Comparison of ENCODE assay signal across 29 cellular contexts in the genomic region with DNA sequence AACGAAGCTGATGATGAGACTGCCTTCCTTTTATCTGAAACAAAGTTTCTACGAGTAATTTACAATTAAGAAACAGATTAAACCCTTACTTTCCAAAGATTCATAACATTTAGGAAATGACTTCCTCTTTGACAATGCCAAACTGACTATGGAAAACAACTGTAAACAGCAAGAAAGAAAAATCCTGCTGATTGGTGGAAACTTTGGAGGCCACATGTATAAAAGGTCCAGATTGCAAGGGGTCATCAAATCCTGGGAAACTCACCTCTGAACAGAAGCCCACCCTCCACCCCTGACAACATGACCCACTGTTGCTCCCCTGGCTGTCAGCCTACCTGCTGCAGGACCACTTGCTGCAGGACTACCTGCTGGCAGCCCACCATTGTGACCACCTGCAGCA. TPM values are rescaled to one million over a fixed set of nuclear protein-coding genes. Genes with fewer than 3 reads are reported as not detected.
DNase-seq lines count a peak whose midpoint lies in the region; ATAC-seq and TF ChIP-seq lines count a peak whose summit lies in the region.
"Had no signal": no experiment of that assay in that cellular context is flagged by ENCODE, and none has a peak within 500 bp of the region (broad histone marks: within the 10 kb centered on the region; RNA-seq: fewer than 3 reads in every experiment).

A gene with protein sequence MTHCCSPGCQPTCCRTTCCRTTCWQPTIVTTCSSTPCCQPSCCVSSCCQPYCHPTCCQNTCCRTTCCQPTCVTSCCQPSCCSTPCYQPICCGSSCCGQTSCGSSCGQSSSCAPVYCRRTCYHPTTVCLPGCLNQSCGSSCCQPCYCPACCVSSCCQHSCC (plus strand): TSS at position 301 of the 400 bp plus-strand sequence. CDS start 0 bp downstream, at position 301.

- H3K4ac ChIP-seq in IMR-90 (ENCODE audit: low read depth, low read length) = no peak within 1 kb of the TSS

- H3K4me3 ChIP-seq in IMR-90 (ENCODE audit: insufficient read depth, low read depth, low read length) (no peak within 1 kb of the TSS), hepatocyte (no peak within 1 kb of the TSS), osteoblast (ENCODE audit: insufficient read depth, low read length) (no peak within 1 kb of the TSS)
- H3K4me3 ChIP-seq in effector memory CD4-positive, alpha-beta T cell (ENCODE audit: insufficient read depth, low read depth, low read length, poor library complexity, severe bottlenecking) = no peak within 1 kb of the TSS
- H3K4me3 ChIP-seq: A549, BLaER1, GM12878 had no signal

- H3K4me3 Mint-ChIP-seq in activated CD4-positive, alpha-beta T cell treated with anti-CD3 and anti-CD28 coated beads, Interleukin-2, amount 10 ng/mL, durations not matched to agents 24 days and 14 days = no peak within 1 kb of the TSS
- H3K4me3 Mint-ChIP-seq: CD4-positive, alpha-beta memory T cell; CD4-positive, CD25-positive, alpha-beta regulatory T cell; CD8-positive, alpha-beta memory T cell had no signal

- no peaks in the 10 kb centered on the region for H3K36me3 Mint-ChIP-seq in activated CD4-positive, alpha-beta T cell treated with anti-CD3 and anti-CD28 coated beads, Interleukin-2, amount 10 ng/mL, durations not matched to agents 24 days and 14 days (ENCODE audit: low read depth)
- H3K36me3 Mint-ChIP-seq: CD14-positive monocyte; CD4-positive, alpha-beta memory T cell had no signal

- H3K27me3 ChIP-seq in IMR-90 (ENCODE audit: control insufficient read depth, insufficient read depth, low read length) (peaks cover 9% of the 10 kb centered on the region), hepatocyte (peaks cover 12% of the 10 kb centered on the region), osteoblast (ENCODE audit: insufficient read depth, low read length) (no peaks in the 10 kb centered on the region)
- H3K27me3 ChIP-seq in effector memory CD4-positive, alpha-beta T cell (replicated peaks; ENCODE audit: control insufficient read depth, insufficient read depth, low read length, poor library complexity, severe bottlenecking) = no peaks in the 10 kb centered on the region
- H3K27me3 ChIP-seq: BLaER1 had no signal

- no peak within 1 kb of the TSS for H3K14ac ChIP-seq in IMR-90 (replicated peaks; ENCODE audit: low read depth, low read length)

- H2AK9ac ChIP-seq in IMR-90 (replicated peaks; ENCODE audit: low read depth, low read length, poor library complexity) = peak within 1 kb of the TSS; percentile 37

- no peak within 1 kb of the TSS for H3K27ac ChIP-seq in IMR-90 (ENCODE audit: insufficient read depth, low read length)
- no peak within 1 kb of the TSS for H3K27ac ChIP-seq in hepatocyte
- no peak within 1 kb of the TSS for H3K27ac ChIP-seq in osteoblast (ENCODE audit: low read depth, low read length)
- no peak within 1 kb of the TSS for H3K27ac ChIP-seq in effector memory CD4-positive, alpha-beta T cell (ENCODE audit: insufficient read depth, low read length, poor library complexity, severe bottlenecking)
- H3K27ac ChIP-seq: 22Rv1, A549, BLaER1 had no signal

- TF ChIP-seq RAD21 in IMR-90 (IDR thresholded peaks at IDR 0.05; ENCODE audit: low read length) = no peak

- WGBS in IMR-90 (ENCODE audit: extremely low coverage in 2 of 2, insufficient read length in 1 of 2), 2 experiments = no CpG with 5 or more reads among the region's 2 CpGs
- 83% methylated on average over 2 of the region's 2 CpGs for WGBS in hepatocyte (ENCODE audit: low lambda C conversion rate, missing lambda C conversion rate)

- H3K79me2 ChIP-seq in hepatocyte (no peaks in the 10 kb centered on the region), osteoblast (ENCODE audit: insufficient read depth, low read length) (no peaks in the 10 kb centered on the region)

- H3K23ac ChIP-seq in IMR-90 (ENCODE audit: low read depth, low read length) = no peak within 1 kb of the TSS

- H2AK5ac ChIP-seq in IMR-90 (ENCODE audit: low read depth, low read length) = no peak within 1 kb of the TSS

- no peak within 1 kb of the TSS for H4K8ac ChIP-seq in IMR-90 (ENCODE audit: low read depth in 2 of 2, low read length in 2 of 2)

- H3K36me3 ChIP-seq in IMR-90 (ENCODE audit: control insufficient read depth, insufficient read depth, low read length) (no peaks in the 10 kb centered on the region), hepatocyte (replicated peaks; ENCODE audit: insufficient read depth, low read depth) (no peaks in the 10 kb centered on the region), osteoblast (ENCODE audit: insufficient read depth, low read length) (no peaks in the 10 kb centered on the region)
- no peaks in the 10 kb centered on the region for H3K36me3 ChIP-seq in effector memory CD4-positive, alpha-beta T cell (ENCODE audit: control insufficient read depth, insufficient read depth, low read length)
- H3K36me3 ChIP-seq: BE2C, BLaER1 had no signal

- no peak within 1 kb of the TSS; the same call in 1 of the 2 replicates for H2BK20ac ChIP-seq in IMR-90 (ENCODE audit: low read depth, low read length)

- TF ChIP-seq POLR2A in IMR-90 (IDR thresholded peaks at IDR 0.05; ENCODE audit: low read depth, low read length) = no peak

- DNase-seq in activated CD4-positive, alpha-beta T cell treated with anti-CD3 and anti-CD28 coated beads, Interleukin-2, amount 10 ng/mL, durations not matched to agents 24 days and 14 days = peak; percentile 21
- no peak for DNase-seq in activated CD4-positive, alpha-beta T cell treated with anti-CD3 and anti-CD28 coated beads, Interleukin-2, amount 50 U/mL, for 4 hours
- DNase-seq in IMR-90 (no peak), hepatocyte (ENCODE audit: low spot score) (peak; percentile 0), osteoblast (ENCODE audit: insufficient read length, low spot score, missing footprints) (no peak), foreskin melanocyte (no peak)
- no peak for DNase-seq in effector memory CD4-positive, alpha-beta T cell
- DNase-seq: BE2C; C1 segment of cervical spinal cord; CD4-positive, alpha-beta memory T cell; CD4-positive, CD25-positive, alpha-beta regulatory T cell; CD8-positive, alpha-beta memory T cell; COR-L47; DMS 273 treated with DMSO at 0.1 percent for 48 hours; DMS153; DMS53; DMS79; DND-41; EL; GDM1 had no signal

- H4K91ac ChIP-seq in IMR-90 (ENCODE audit: insufficient read depth, low read depth, low read length) = 0 out of 2 replicates have a peak within 1 kb of the TSS, but pooled peaks have one; percentile 7

- H2AFZ ChIP-seq in IMR-90 (replicated peaks; ENCODE audit: low read length, poor library complexity) (no peak within 1 kb of the TSS), hepatocyte (no peak within 1 kb of the TSS), osteoblast (ENCODE audit: low read length) (peak within 1 kb of the TSS; percentile 5)

- no peak within 1 kb of the TSS for H2BK120ac ChIP-seq in IMR-90 (ENCODE audit: low read depth, low read length)

- no peak within 1 kb of the TSS for H3K27ac Mint-ChIP-seq in activated CD4-positive, alpha-beta T cell treated with anti-CD3 and anti-CD28 coated beads, Interleukin-2, amount 10 ng/mL, durations not matched to agents 24 days and 14 days
- H3K27ac Mint-ChIP-seq: CD8-positive, alpha-beta memory T cell had no signal

- no peak within 1 kb of the TSS for H3K18ac ChIP-seq in IMR-90 (ENCODE audit: low read depth, low read length)

- peaks cover 20% of the 10 kb centered on the region for H3K27me3 Mint-ChIP-seq in activated CD4-positive, alpha-beta T cell treated with anti-CD3 and anti-CD28 coated beads, Interleukin-2, amount 10 ng/mL, durations not matched to agents 24 days and 14 days

- no peaks in the 10 kb centered on the region for H3K9me3 Mint-ChIP-seq in activated CD4-positive, alpha-beta T cell treated with anti-CD3 and anti-CD28 coated beads, Interleukin-2, amount 10 ng/mL, durations not matched to agents 24 days and 14 days
- H3K9me3 Mint-ChIP-seq: CD8-positive, alpha-beta memory T cell had no signal

- no peak within 1 kb of the TSS for H3K9ac ChIP-seq in IMR-90 (ENCODE audit: low read depth, low read length)
- H3K9ac ChIP-seq: BLaER1 had no signal

- no peak within 1 kb of the TSS for H3K56ac ChIP-seq in IMR-90 (ENCODE audit: extremely low read depth, insufficient read depth, low read length)

- H3K79me1 ChIP-seq in IMR-90 (ENCODE audit: low read depth in 1 of 2, low read length in 2 of 2) = no peaks in the 10 kb centered on the region

- intact Hi-C loops in activated CD4-positive, alpha-beta T cell treated with anti-CD3 and anti-CD28 coated beads, Interleukin-2, amount 10 ng/mL, durations not matched to agents 24 days and 14 days (cut with micrococcal nuclease) = no loop called here
- intact Hi-C loops in IMR-90 (cut with micrococcal nuclease) = loop anchor here (2.0 kb wide), 1 partner anchor 14 kb away; no protein-coding TSS in a partner anchor

- H2BK15ac ChIP-seq in IMR-90 (ENCODE audit: low read depth, low read length) = peak within 1 kb of the TSS; percentile 2; the same call in 1 of the 3 replicates

- H3K9me1 ChIP-seq in IMR-90 (ENCODE audit: insufficient read depth, low read length) = no peaks in the 10 kb centered on the region

- TF ChIP-seq CTCF in IMR-90 (conservative IDR thresholded peaks at IDR 0.05; ENCODE audit: low read depth, low read length) (no peak), hepatocyte (IDR thresholded peaks at IDR 0.05; ENCODE audit: poor library complexity) (no peak), osteoblast (IDR thresholded peaks at IDR 0.05; ENCODE audit: extremely low read depth, low read depth, low read length) (no peak)

- no TSS peak for BruUV-seq in IMR-90 (replicated peaks; lab: Mats Ljungman, UMichigan)

- CTCF ChIA-PET in IMR-90 (lab: Yijun Ruan, JAX) = no interaction called here

- dilution Hi-C loops in IMR-90 (cut with HindIII; ENCODE audit: low sequenced_read_pairs, unreplicated experiment) = no loop called here

- in situ Hi-C loops in IMR-90 (cut with MboI; ENCODE audit: low sequenced_read_pairs) = no loop called here

- POLR2A ChIA-PET in IMR-90 (lab: Charles Lee; ENCODE audit: unreplicated experiment) = no interaction called here

- H3K9me3 ChIP-seq in IMR-90 (ENCODE audit: control insufficient read depth, insufficient read depth, low read length) (no peaks in the 10 kb centered on the region), hepatocyte (ENCODE audit: low read depth) (no peaks in the 10 kb centered on the region), osteoblast (ENCODE audit: low read depth, low read length) (no peaks in the 10 kb centered on the region)
- H3K9me3 ChIP-seq in effector memory CD4-positive, alpha-beta T cell (ENCODE audit: control insufficient read depth, low read length) = no peaks in the 10 kb centered on the region
- H3K9me3 ChIP-seq: A549, BE2C, BLaER1 had no signal

- H2BK5ac ChIP-seq in IMR-90 (ENCODE audit: low read depth, low read length, poor library complexity, severe bottlenecking) = no peak within 1 kb of the TSS

- no peaks in the 10 kb centered on the region for H3K4me1 Mint-ChIP-seq in activated CD4-positive, alpha-beta T cell treated with anti-CD3 and anti-CD28 coated beads, Interleukin-2, amount 10 ng/mL, durations not matched to agents 24 days and 14 days
- H3K4me1 Mint-ChIP-seq: CD14-positive monocyte had no signal

- H4K20me1 ChIP-seq in IMR-90 (ENCODE audit: insufficient read depth, low read length) (no peaks in the 10 kb centered on the region), hepatocyte (ENCODE audit: insufficient read depth, poor library complexity, severe bottlenecking) (no peaks in the 10 kb centered on the region), osteoblast (ENCODE audit: insufficient read depth, low read length) (no peaks in the 10 kb centered on the region)
- H4K20me1 ChIP-seq: BLaER1 had no signal

- H3K9me2 ChIP-seq in hepatocyte (replicated peaks; ENCODE audit: insufficient read depth) = no peaks in the 10 kb centered on the region

- ATAC-seq in IMR-90 (ENCODE audit: low read depth) = no peak
- ATAC-seq in HG03135 (IDR thresholded peaks at IDR 0.05; ENCODE audit: unreplicated experiment) = no peak
- ATAC-seq: A549, GM12878 had no signal

- H4K5ac ChIP-seq in IMR-90 (ENCODE audit: low read depth, low read length) = no peak within 1 kb of the TSS

- H3K4me1 ChIP-seq in IMR-90 (ENCODE audit: control insufficient read depth, insufficient read depth, low read length) = no peaks in the 10 kb centered on the region
- H3K4me1 ChIP-seq in hepatocyte (ENCODE audit: insufficient read depth) = no peaks in the 10 kb centered on the region
- H3K4me1 ChIP-seq in osteoblast (ENCODE audit: insufficient read depth, low read length) = no peaks in the 10 kb centered on the region
- no peaks in the 10 kb centered on the region for H3K4me1 ChIP-seq in effector memory CD4-positive, alpha-beta T cell (ENCODE audit: control insufficient read depth, insufficient read depth, low read length, poor library complexity, severe bottlenecking)
- H3K4me1 ChIP-seq: A549, BE2C, BLaER1 had no signal

- H3K4me2 ChIP-seq in IMR-90 (ENCODE audit: low read depth, low read length) (no peak within 1 kb of the TSS), hepatocyte (no peak within 1 kb of the TSS), osteoblast (ENCODE audit: insufficient read depth, low read length) (no peak within 1 kb of the TSS)
- H3K4me2 ChIP-seq: A549, BLaER1 had no signal

RNA-seq across cellular contexts. Expression of the gene that starts here (rescaled TPM):
- not detected in 2 replicates for total RNA-seq in activated CD4-positive, alpha-beta T cell treated with anti-CD3 and anti-CD28 coated beads, Interleukin-2, amount 10 ng/mL, durations not matched to agents 24 days and 14 days
- total RNA-seq in IMR-90 (2012; rRNA removed) (not detected in 2 replicates), hepatocyte (not detected in 2 replicates), osteoblast (not detected in 2 replicates)
- polyA plus RNA-seq in IMR-90 (2012; rRNA removed) (not detected in 2 replicates), hepatocyte (not detected in 2 replicates)
- polyA plus RNA-seq in IMR-90 (2012; cell fraction: cytosol; rRNA removed) = not detected in 2 replicates
- not detected in 2 replicates for polyA plus RNA-seq in IMR-90 (2012; cell fraction: nucleus; rRNA removed; ENCODE audit: low replicate concordance)
- total RNA-seq: A172; CD4-positive, alpha-beta memory T cell; CD4-positive, CD25-positive, alpha-beta regulatory T cell; CD8-positive, alpha-beta memory T cell; Daoy; G401; GM12878 had no signal
- polyA plus RNA-seq: A549; CD14-positive monocyte; CD4-positive, alpha-beta memory T cell; CD4-positive, CD25-positive, alpha-beta regulatory T cell; CD8-positive, alpha-beta memory T cell; GM12878 had no signal

Comparison
In these comparisons a context has a peak if more than half of its experiments do, and no peak if none do; other contexts are left out.
1. Peak in DNase-seq in activated CD4-positive, alpha-beta T cell treated with anti-CD3 and anti-CD28 coated beads, Interleukin-2, amount 10 ng/mL, durations not matched to agents 24 days and 14 days; RNA of the gene not detected or under 1 TPM.
2. Peak in DNase-seq in hepatocyte; RNA of the gene not detected or under 1 TPM.